8 cellular contexts compared by ENCODE assay signal in genomic region chr3:28317438-28318022, GRCh38. TPM values are rescaled to one million over a fixed set of nuclear protein-coding genes. Genes with fewer than 3 reads are reported as not detected.
DNase-seq lines count a peak whose midpoint lies in the region; ATAC-seq lines count a peak whose summit lies in the region.

No MANE protein-coding gene starts in this region.

- no peak overlapping the region for H3K27ac Mint-ChIP-seq in activated naive CD4-positive, alpha-beta T cell treated with anti-CD3 and anti-CD28 coated beads, Interleukin-2, amount 10 ng/mL, durations not matched to agents 7 days and 5 days

- H3K9me3 Mint-ChIP-seq in activated naive CD4-positive, alpha-beta T cell treated with anti-CD3 and anti-CD28 coated beads, Interleukin-2, amount 10 ng/mL, durations not matched to agents 7 days and 5 days, result no peaks in the 10 kb centered on the region

- peak; percentile 76 for ATAC-seq in GM18520 (IDR thresholded peaks at IDR 0.05; ENCODE audit: unreplicated experiment)
- ATAC-seq in HG02943 (IDR thresholded peaks at IDR 0.05; ENCODE audit: low read depth, unreplicated experiment), result peak; percentile 82
- ATAC-seq in stimulated activated naive CD8-positive, alpha-beta T cell treated with anti-CD3 and anti-CD28 coated beads, Interleukin-15, Interleukin-2, amounts not matched to agents 100 U/mL and 50 U/mL, for 24 hours, result peak; percentile 68

- no peaks in the 10 kb centered on the region for H3K27me3 Mint-ChIP-seq in activated naive CD4-positive, alpha-beta T cell treated with anti-CD3 and anti-CD28 coated beads, Interleukin-2, amount 10 ng/mL, durations not matched to agents 7 days and 5 days

- DNase-seq in COLO829 (ENCODE audit: low spot score), result peak; percentile 66
- DNase-seq in NCI-H2171 (lab: John Stamatoyannopoulos, UW), result peak; percentile 31
- peak; percentile 43 for DNase-seq in activated naive CD4-positive, alpha-beta T cell treated with anti-CD3 and anti-CD28 coated beads, Interleukin-2, amount 10 ng/mL, durations not matched to agents 7 days and 5 days
- DNase-seq in hepatic stellate cell (ENCODE audit: low spot score), result peak; percentile 9
- DNase-seq in stimulated activated naive CD8-positive, alpha-beta T cell treated with anti-CD3 and anti-CD28 coated beads, Interleukin-15, Interleukin-2, amounts not matched to agents 100 U/mL and 50 U/mL, for 24 hours, result peak; percentile 15
- DNase-seq in ureter (ENCODE audit: low spot score), result no peak

- CTCF ChIA-PET in activated naive CD4-positive, alpha-beta T cell treated with anti-CD3 and anti-CD28 coated beads, Interleukin-2, amount 10 ng/mL, durations not matched to agents 7 days and 5 days (lab: Charles Lee), result interaction anchor here (0.9 to 3.4 kb wide), 10 partner anchors 9 to 606 kb away, joined by 3 to 23 read pairs (median 3); partner anchors contain the start of gene EOMES

- H3K36me3 Mint-ChIP-seq in activated naive CD4-positive, alpha-beta T cell treated with anti-CD3 and anti-CD28 coated beads, Interleukin-2, amount 10 ng/mL, durations not matched to agents 7 days and 5 days, result peaks cover 13% of the 10 kb centered on the region

- peaks cover 10% of the 10 kb centered on the region for H3K4me1 Mint-ChIP-seq in activated naive CD4-positive, alpha-beta T cell treated with anti-CD3 and anti-CD28 coated beads, Interleukin-2, amount 10 ng/mL, durations not matched to agents 7 days and 5 days

- H3K4me3 Mint-ChIP-seq in activated naive CD4-positive, alpha-beta T cell treated with anti-CD3 and anti-CD28 coated beads, Interleukin-2, amount 10 ng/mL, durations not matched to agents 7 days and 5 days, result no peak overlapping the region

RNA-seq across cellular contexts. Expression of gene ZCWPW2, which starts 31.0 kb away (rescaled TPM):
- total RNA-seq in ureter, result 1.7 TPM

RNA-seq across cellular contexts. Expression of gene AZI2, which starts 31.1 kb away (rescaled TPM):
- 65.4 TPM for total RNA-seq in ureter
